Comparison of ENCODE assay signal across 17 cellular contexts in the genomic region with DNA sequence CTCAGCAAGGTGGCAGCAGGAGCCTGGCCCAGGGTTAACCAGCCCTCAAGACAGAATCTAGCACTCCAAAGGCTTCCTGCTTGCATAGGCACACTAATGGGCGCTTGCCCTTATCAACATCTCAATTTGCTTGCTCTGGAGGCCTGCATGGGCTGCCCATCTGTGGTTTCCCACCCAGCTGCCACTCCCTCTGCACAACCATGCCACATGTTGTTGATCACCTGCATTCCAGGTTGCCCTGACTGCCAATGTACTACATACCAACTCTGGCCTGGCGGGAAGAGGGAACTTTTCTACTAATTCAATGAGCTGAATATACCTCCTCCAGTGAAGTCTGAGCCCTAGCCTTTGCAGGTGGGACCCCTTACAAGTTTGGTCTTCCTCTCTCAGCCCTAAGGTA.
DNase-seq lines count a peak whose midpoint lies in the region; ATAC-seq and TF ChIP-seq lines count a peak whose summit lies in the region.
"Had no signal": no experiment of that assay in that cellular context is flagged by ENCODE, and none has a peak within 500 bp of the region (broad histone marks: within the 10 kb centered on the region; RNA-seq: fewer than 3 reads in every experiment).

No MANE protein-coding gene starts in this region.

- no peak for TF ChIP-seq POLR2A in stomach (IDR thresholded peaks at IDR 0.05)

- 0 out of 2 replicates have a peak, but pooled peaks cover 7% of the 10 kb centered on the region for H3K36me3 ChIP-seq in GM23338 (ENCODE audit: insufficient read depth)
- H3K36me3 ChIP-seq in left lung: peaks cover 0 to 8% of the 10 kb centered on the region in 2 donors
- H3K36me3 ChIP-seq in stomach: peaks cover 0 to 9% (median 3%) of the 10 kb centered on the region in 4 donors

- no peaks in the 10 kb centered on the region for H3K27me3 Mint-ChIP-seq in GM23338 (ENCODE audit: insufficient read depth, low read depth, poor library complexity)
- H3K27me3 Mint-ChIP-seq in stimulated activated naive CD8-positive, alpha-beta T cell treated with anti-CD3 and anti-CD28 coated beads, Interleukin-15, amount 100 ng/mL, for 72 hours: no peaks in the 10 kb centered on the region

- H3K9me3 Mint-ChIP-seq in GM23338: no peaks in the 10 kb centered on the region
- no peaks in the 10 kb centered on the region for H3K9me3 Mint-ChIP-seq in stimulated activated naive CD8-positive, alpha-beta T cell treated with anti-CD3 and anti-CD28 coated beads, Interleukin-15, amount 100 ng/mL, for 72 hours

- TF ChIP-seq EP300 in stomach (IDR thresholded peaks at IDR 0.05): no peak

- H3K27me3 ChIP-seq in GM23338 (ENCODE audit: insufficient read depth): no peaks in the 10 kb centered on the region
- no peaks in the 10 kb centered on the region for H3K27me3 ChIP-seq in left lung
- no peaks in the 10 kb centered on the region for H3K27me3 ChIP-seq in stomach

- no peak overlapping the region for H3K27ac ChIP-seq in GM23338 (ENCODE audit: low read depth)
- H3K27ac ChIP-seq in left lung: no peak overlapping the region
- H3K27ac ChIP-seq in stomach: no peak overlapping the region
- H3K27ac ChIP-seq: SK-N-MC had no signal

- H3F3A ChIP-seq in GM23338 (replicated peaks; ENCODE audit: low read depth): no peaks in the 10 kb centered on the region

- peaks cover 3% of the 10 kb centered on the region for H3K36me3 Mint-ChIP-seq in GM23338 (ENCODE audit: low read depth)

- H3K27ac Mint-ChIP-seq in GM23338: no peak overlapping the region
- no peak overlapping the region for H3K27ac Mint-ChIP-seq in stimulated activated naive CD8-positive, alpha-beta T cell treated with anti-CD3 and anti-CD28 coated beads, Interleukin-15, amount 100 ng/mL, for 72 hours

- no peak overlapping the region for H3K4me3 ChIP-seq in GM23338
- H3K4me3 ChIP-seq in left lung: no peak overlapping the region
- H3K4me3 ChIP-seq in stomach: no peak overlapping the region
- H3K4me3 ChIP-seq: GM23248, K562, SK-N-MC had no signal

- no peaks in the 10 kb centered on the region for H4K20me1 ChIP-seq in GM23338 (replicated peaks; ENCODE audit: insufficient read depth)

- 57 to 79% (median 70%) methylated on average over 2 of the region's 2 CpGs for WGBS in stomach, 5 donors

- H3K4me2 ChIP-seq in GM23338: no peak overlapping the region

- TF ChIP-seq CTCF in GM23338 (conservative IDR thresholded peaks at IDR 0.05; ENCODE audit: low read depth in 2 of 2) (no peak), left lung (IDR thresholded peaks at IDR 0.05) (no peak), stomach (IDR thresholded peaks at IDR 0.05) (no peak)

- no peak overlapping the region for H2AFZ ChIP-seq in GM23338
- H2AFZ ChIP-seq: GM23248 had no signal

- ATAC-seq in GM23338: no peak
- peak; percentile 23 for ATAC-seq in left lung
- ATAC-seq in GM21786 (IDR thresholded peaks at IDR 0.05; ENCODE audit: unreplicated experiment): no peak
- no peak for ATAC-seq in stimulated activated naive CD8-positive, alpha-beta T cell treated with anti-CD3 and anti-CD28 coated beads, Interleukin-15, amount 100 ng/mL, for 72 hours
- ATAC-seq: K562 had no signal

- no peak overlapping the region for H3K4me3 Mint-ChIP-seq in GM23338
- H3K4me3 Mint-ChIP-seq in stimulated activated naive CD8-positive, alpha-beta T cell treated with anti-CD3 and anti-CD28 coated beads, Interleukin-15, amount 100 ng/mL, for 72 hours: no peak overlapping the region

- no peaks in the 10 kb centered on the region for H3K9me2 ChIP-seq in GM23338 (ENCODE audit: insufficient read depth)

- H3K4me1 Mint-ChIP-seq in GM23338: peaks cover 7% of the 10 kb centered on the region; the same call in 2 of the 3 replicates
- H3K4me1 Mint-ChIP-seq in stimulated activated naive CD8-positive, alpha-beta T cell treated with anti-CD3 and anti-CD28 coated beads, Interleukin-15, amount 100 ng/mL, for 72 hours: peaks cover 28% of the 10 kb centered on the region

- DNase-seq in GM23338 (ENCODE audit: low spot score) (peak; percentile 26), SW480 (ENCODE audit: low spot score) (peak; percentile 63), left lung (peak in 1 of 2 donors; percentile 28), stomach (peak; percentile 32), NCI-H2029 treated with DMSO at 0.1 percent for 48 hours (lab: John Stamatoyannopoulos, UW) (no peak)
- no peak for DNase-seq in stimulated activated naive CD8-positive, alpha-beta T cell treated with anti-CD3 and anti-CD28 coated beads, Interleukin-15, amount 100 ng/mL, for 72 hours
- DNase-seq: C1 segment of cervical spinal cord, DND-41, GM23248, NCI-H1105, NCI-H2081 treated with DMSO at 0.1 percent for 48 hours, NCI-H774, OCI-M1, SHP77 had no signal

- intact Hi-C loops in left lung (cut with DNase I): no loop called here
- intact Hi-C loops in stomach (cut with DNase I; ENCODE audit: low total_unique reads): no loop called here

- H3K4me1 ChIP-seq in GM23338 (ENCODE audit: insufficient read depth) (no peaks in the 10 kb centered on the region), left lung (no peaks in the 10 kb centered on the region), stomach (peaks cover 0 to 13% (median 5%) of the 10 kb centered on the region in 4 donors)

- H3K9me3 ChIP-seq in left lung (no peaks in the 10 kb centered on the region), stomach (no peaks in the 10 kb centered on the region)

- peaks cover 16% of the 10 kb centered on the region for H3K79me2 ChIP-seq in GM23338 (replicated peaks; ENCODE audit: insufficient read depth)

TF ChIP-seq in GM23338, 12 proteins besides CTCF, POLR2A, EP300 and RAD21 (continues in another document):
- TF ChIP-seq REST (IDR thresholded peaks at IDR 0.05; ENCODE audit: unreplicated experiment) (no peak), JUNB (IDR thresholded peaks at IDR 0.05; ENCODE audit: unreplicated experiment) (no peak), CREB1 (CRISPR knock-in tag; IDR thresholded peaks at IDR 0.05; ENCODE audit: low read depth) (no peak)

Comparison
In these comparisons a context has a peak if more than half of its experiments do, and no peak if none do; other contexts are left out.
1. DNase-seq: peak in GM23338 (single experiment), SW480 (single experiment) and stomach (single experiment); none in stimulated activated naive CD8-positive, alpha-beta T cell treated with anti-CD3 and anti-CD28 coated beads, Interleukin-15, amount 100 ng/mL, for 72 hours (0 of 2) and NCI-H2029 treated with DMSO at 0.1 percent for 48 hours (single experiment).